35 cellular contexts compared by ENCODE assay signal in genomic region chr4:187019896-187020295, GRCh38.
DNase-seq lines count a peak whose midpoint lies in the region; ATAC-seq and TF ChIP-seq lines count a peak whose summit lies in the region.
"Had no signal": no experiment of that assay in that cellular context is flagged by ENCODE, and none has a peak within 500 bp of the region (broad histone marks: within the 10 kb centered on the region; RNA-seq: fewer than 3 reads in every experiment).

No MANE protein-coding gene starts in this region.

- peak; percentile 85 for ATAC-seq in GM23338
- ATAC-seq in GM18511 (IDR thresholded peaks at IDR 0.05; ENCODE audit: unreplicated experiment): no peak
- ATAC-seq: activated CD4-positive, CD25-positive, alpha-beta regulatory T cell treated with anti-CD3 and anti-CD28 coated beads, Interleukin-2, amount 50 U/mL, for 24 hours; activated CD8-positive, alpha-beta memory T cell treated with anti-CD3 and anti-CD28 coated beads, Interleukin-2, amount 10 ng/mL, durations not matched to agents 7 days and 5 days; effector memory CD8-positive, alpha-beta T cell; psoas muscle had no signal

- H3K4me3 Mint-ChIP-seq in GM23338 (no peak overlapping the region), nephron (no peak overlapping the region), nephron progenitor cell (no peak overlapping the region)
- H3K4me3 Mint-ChIP-seq: activated CD8-positive, alpha-beta memory T cell treated with anti-CD3 and anti-CD28 coated beads, Interleukin-2, amount 10 ng/mL, durations not matched to agents 7 days and 5 days; activated naive CD8-positive, alpha-beta T cell treated with anti-CD3 and anti-CD28 coated beads, Interleukin-2, amount 10 ng/mL, durations not matched to agents 7 days and 5 days; B cell; CD8-positive, alpha-beta memory T cell; effector memory CD8-positive, alpha-beta T cell; naive B cell had no signal

- no peak overlapping the region for H3K4me3 ChIP-seq in GM23338
- no peak overlapping the region for H3K4me3 ChIP-seq in brain microvascular endothelial cell (ENCODE audit: low read depth, low read length)
- H3K4me3 ChIP-seq: GM23248, psoas muscle, sigmoid colon, SK-N-MC, tibial artery, vagina had no signal

- no peak overlapping the region for H3K27ac ChIP-seq in GM23338 (ENCODE audit: low read depth)
- H3K27ac ChIP-seq in brain microvascular endothelial cell: no peak overlapping the region
- H3K27ac ChIP-seq: GM23248, psoas muscle, sigmoid colon, SK-N-MC, tibial artery, vagina had no signal

- H3K9me3 Mint-ChIP-seq in GM23338: no peaks in the 10 kb centered on the region
- H3K9me3 Mint-ChIP-seq in nephron: peaks cover 3% of the 10 kb centered on the region
- peaks cover 8% of the 10 kb centered on the region for H3K9me3 Mint-ChIP-seq in nephron progenitor cell

- H3K27me3 ChIP-seq in GM23338 (ENCODE audit: insufficient read depth): no peaks in the 10 kb centered on the region
- no peaks in the 10 kb centered on the region for H3K27me3 ChIP-seq in brain microvascular endothelial cell (replicated peaks)
- H3K27me3 ChIP-seq: sigmoid colon, tibial artery, vagina had no signal

- no peaks in the 10 kb centered on the region for H3K36me3 ChIP-seq in GM23338 (ENCODE audit: insufficient read depth)
- no peaks in the 10 kb centered on the region for H3K36me3 ChIP-seq in brain microvascular endothelial cell (replicated peaks)
- H3K36me3 ChIP-seq: sigmoid colon, tibial artery, vagina had no signal

- H3K27ac Mint-ChIP-seq in GM23338 (no peak overlapping the region), nephron (peak overlapping the region in 2 of 3 experiments; percentile 23 to 36), nephron progenitor cell (no peak overlapping the region)
- H3K27ac Mint-ChIP-seq: activated CD8-positive, alpha-beta memory T cell treated with anti-CD3 and anti-CD28 coated beads, Interleukin-2, amount 10 ng/mL, durations not matched to agents 7 days and 5 days; activated naive CD8-positive, alpha-beta T cell treated with anti-CD3 and anti-CD28 coated beads, Interleukin-2, amount 10 ng/mL, durations not matched to agents 7 days and 5 days; B cell; CD8-positive, alpha-beta memory T cell; effector memory CD8-positive, alpha-beta T cell; naive B cell had no signal

- no peaks in the 10 kb centered on the region for H3K79me2 ChIP-seq in GM23338 (replicated peaks; ENCODE audit: insufficient read depth)

- H3K9me2 ChIP-seq in GM23338 (ENCODE audit: insufficient read depth): 0 out of 2 replicates have a peak, but pooled peaks cover 3% of the 10 kb centered on the region

- H3K27me3 Mint-ChIP-seq in GM23338 (ENCODE audit: insufficient read depth, low read depth, poor library complexity) (peaks cover 7% of the 10 kb centered on the region), nephron (ENCODE audit: low read depth) (no peaks in the 10 kb centered on the region), nephron progenitor cell (ENCODE audit: low read depth, poor library complexity) (peaks cover 8% of the 10 kb centered on the region)
- H3K27me3 Mint-ChIP-seq: activated CD8-positive, alpha-beta memory T cell treated with anti-CD3 and anti-CD28 coated beads, Interleukin-2, amount 10 ng/mL, durations not matched to agents 7 days and 5 days; activated naive CD8-positive, alpha-beta T cell treated with anti-CD3 and anti-CD28 coated beads, Interleukin-2, amount 10 ng/mL, durations not matched to agents 7 days and 5 days; B cell; CD8-positive, alpha-beta memory T cell; effector memory CD8-positive, alpha-beta T cell; naive B cell had no signal

- peaks cover 20% of the 10 kb centered on the region for H3K4me1 ChIP-seq in GM23338 (ENCODE audit: insufficient read depth)
- H3K4me1 ChIP-seq: psoas muscle, sigmoid colon, tibial artery, vagina had no signal

- H3K4me1 Mint-ChIP-seq in GM23338: peaks cover 29% of the 10 kb centered on the region
- peaks cover 4% of the 10 kb centered on the region for H3K4me1 Mint-ChIP-seq in nephron
- H3K4me1 Mint-ChIP-seq in nephron progenitor cell: peaks cover 28% of the 10 kb centered on the region
- H3K4me1 Mint-ChIP-seq: activated CD8-positive, alpha-beta memory T cell treated with anti-CD3 and anti-CD28 coated beads, Interleukin-2, amount 10 ng/mL, durations not matched to agents 7 days and 5 days; activated naive CD8-positive, alpha-beta T cell treated with anti-CD3 and anti-CD28 coated beads, Interleukin-2, amount 10 ng/mL, durations not matched to agents 7 days and 5 days; B cell; CD8-positive, alpha-beta memory T cell; naive B cell had no signal

- no peaks in the 10 kb centered on the region for H3K36me3 Mint-ChIP-seq in GM23338 (ENCODE audit: low read depth)
- no peaks in the 10 kb centered on the region for H3K36me3 Mint-ChIP-seq in nephron (ENCODE audit: low read depth)
- no peaks in the 10 kb centered on the region for H3K36me3 Mint-ChIP-seq in nephron progenitor cell (ENCODE audit: low read depth)
- H3K36me3 Mint-ChIP-seq: activated CD8-positive, alpha-beta memory T cell treated with anti-CD3 and anti-CD28 coated beads, Interleukin-2, amount 10 ng/mL, durations not matched to agents 7 days and 5 days; activated naive CD8-positive, alpha-beta T cell treated with anti-CD3 and anti-CD28 coated beads, Interleukin-2, amount 10 ng/mL, durations not matched to agents 7 days and 5 days; CD8-positive, alpha-beta memory T cell; naive B cell had no signal

- TF ChIP-seq CTCF in GM23338 (conservative IDR thresholded peaks at IDR 0.05; ENCODE audit: low read depth in 2 of 2) (no peak), brain microvascular endothelial cell (IDR thresholded peaks at IDR 0.05; ENCODE audit: low read depth, low read length, missing control alignments) (no peak), nephron (IDR thresholded peaks at IDR 0.05; ENCODE audit: unreplicated experiment in 3 of 3) (no peak), nephron progenitor cell (IDR thresholded peaks at IDR 0.05) (no peak)

- H2AFZ ChIP-seq in GM23338: peak overlapping the region; percentile 64; the same call in 1 of the 2 replicates
- H2AFZ ChIP-seq: GM23248 had no signal

- in situ Hi-C loops in brain microvascular endothelial cell (cut with HindIII; ENCODE audit: low pct_ligation_motif_present, low sequenced_read_pairs): no loop called here

- H4K20me1 ChIP-seq in GM23338 (replicated peaks; ENCODE audit: insufficient read depth): no peaks in the 10 kb centered on the region

- 0 out of 2 replicates have a peak overlapping the region, but pooled peaks have one; percentile 39 for H3K4me2 ChIP-seq in GM23338

- DNase-seq in GM23338 (ENCODE audit: low spot score): peak; percentile 51
- DNase-seq in NCI-H345 (lab: John Stamatoyannopoulos, UW): peak; percentile 59
- peak; percentile 12 for DNase-seq in brain microvascular endothelial cell
- no peak for DNase-seq in effector CD8-positive, alpha-beta T cell (lab: John Stamatoyannopoulos, UW)
- no peak for DNase-seq in nephron progenitor cell
- DNase-seq in KG1 (lab: John Stamatoyannopoulos, UW): no peak
- DNase-seq: ACHN; activated CD4-positive, alpha-beta T cell treated with anti-CD3 and anti-CD28 coated beads, Interleukin-2, amount 50 U/mL, for 4 hours; activated CD8-positive, alpha-beta memory T cell treated with anti-CD3 and anti-CD28 coated beads, Interleukin-2, amount 10 ng/mL, durations not matched to agents 7 days and 5 days; activated gamma-delta T cell treated with Interleukin-2 at 50 U/mL for 16 hours; activated naive CD8-positive, alpha-beta T cell treated with anti-CD3 and anti-CD28 coated beads, Interleukin-2, amount 10 ng/mL, durations not matched to agents 7 days and 5 days; activated T-cell treated with anti-CD3 and anti-CD28 coated beads, Interleukin-2, amount 50 U/mL, for 48 hours; aorta; CD8-positive, alpha-beta memory T cell; cortex of kidney; DMS53; effector memory CD8-positive, alpha-beta T cell; erythroblast; GM23248; midbrain; naive B cell; NCI-H2029 treated with DMSO at 0.1 percent for 48 hours; NCI-H446; occipital lobe; psoas muscle; sigmoid colon; stimulated activated CD4-positive, alpha-beta T cell treated with anti-CD3 and anti-CD28 coated beads, Interleukin-4, amount 100 ng/mL, for 24 hours; T-helper 1 cell; tibial artery had no signal

- H3F3A ChIP-seq in GM23338 (replicated peaks; ENCODE audit: low read depth): no peaks in the 10 kb centered on the region

TF ChIP-seq in GM23338, 12 proteins besides CTCF, POLR2A, EP300 and RAD21:
- TF ChIP-seq ZNF331 (CRISPR knock-in tag; IDR thresholded peaks at IDR 0.05; ENCODE audit: low read depth): peak; percentile 27; the same call in 1 of the 2 replicates
- no peak for TF ChIP-seq STAT1 (IDR thresholded peaks at IDR 0.05; ENCODE audit: unreplicated experiment)

Comparison
In these comparisons a context has a peak if more than half of its experiments do, and no peak if none do; other contexts are left out.
1. DNase-seq: peak in GM23338 (single experiment), NCI-H345 (single experiment) and brain microvascular endothelial cell (single experiment); none in effector CD8-positive, alpha-beta T cell (single experiment), nephron progenitor cell (single experiment) and KG1 (single experiment).
2. H3K27ac Mint-ChIP-seq: peak in nephron (2 of 3); none in GM23338 (single experiment) and nephron progenitor cell (single experiment).